In genomic region chr2:18268400-18268799, GRCh38 we compare ENCODE assay signal across 30 cellular contexts.
A peak's percentile ranks its signal among the peaks of the same experiment; 100 is the strongest.
DNase-seq lines count a peak whose midpoint lies in the region; ATAC-seq, FAIRE-seq and TF ChIP-seq lines count a peak whose summit lies in the region.
"Had no signal": no experiment of that assay in that cellular context is flagged by ENCODE, and none has a peak within 500 bp of the region (broad histone marks: within the 10 kb centered on the region; RNA-seq: fewer than 3 reads in every experiment).

No MANE protein-coding gene starts in this region.

- DNase-seq in A549 (ENCODE audit: low read depth in 1 of 2, low spot score in 1 of 2) (peak in 1 of 2 experiments; percentile 34), LoVo (ENCODE audit: low spot score) (peak; percentile 2), brain microvascular endothelial cell (peak; percentile 29), foreskin fibroblast (peak; percentile 9 to 30), DMS153 (lab: John Stamatoyannopoulos, UW) (no peak), cardiac septum (ENCODE audit: low spot score) (no peak)
- DNase-seq in activated naive CD8-positive, alpha-beta T cell treated with anti-CD3 and anti-CD28 coated beads, Interleukin-2, amount 50 U/mL, for 24 hours = no peak
- DNase-seq: activated CD4-positive, alpha-beta T cell treated with anti-CD3 and anti-CD28 coated beads, Interleukin-2, amount 10 ng/mL, durations not matched to agents 24 days and 14 days; activated naive CD4-positive, alpha-beta T cell; activated T-cell treated with anti-CD3 and anti-CD28 coated beads, Interleukin-2, amount 50 U/mL, for 48 hours; amniotic stem cell; DND-41; dorsolateral prefrontal cortex; foreskin keratinocyte; HCEC 1CT; left lung; naive B cell; NCI-H146; NCI-H526 treated with DMSO at 0.1 percent for 48 hours; nucleus accumbens; retina; Right ventricle myocardium superior; spleen; stimulated activated CD4-positive, alpha-beta T cell treated with anti-CD3 and anti-CD28 coated beads, Interleukin-2, amount 100 ng/mL, for 48 hours had no signal

- TF ChIP-seq CTCF in A549 (IDR thresholded peaks at IDR 0.05) = no peak
- TF ChIP-seq CTCF in brain microvascular endothelial cell (IDR thresholded peaks at IDR 0.05; ENCODE audit: low read depth, low read length, missing control alignments) = no peak
- no peak for TF ChIP-seq CTCF in foreskin fibroblast (IDR thresholded peaks at IDR 0.05; ENCODE audit: low read depth, low read length)

- H3K36me3 ChIP-seq in brain microvascular endothelial cell (replicated peaks) = no peaks in the 10 kb centered on the region
- H3K36me3 ChIP-seq: left lung, spleen, suprapubic skin had no signal

- TF ChIP-seq RAD21 in A549 (conservative IDR thresholded peaks at IDR 0.05 in 1 of 2, IDR thresholded peaks at IDR 0.05 in 1 of 2) = no peak

- no peaks in the 10 kb centered on the region for H3K4me1 Mint-ChIP-seq in activated naive CD8-positive, alpha-beta T cell treated with anti-CD3 and anti-CD28 coated beads, Interleukin-2, amount 50 U/mL, for 24 hours
- H3K4me1 Mint-ChIP-seq: activated CD4-positive, alpha-beta T cell treated with anti-CD3 and anti-CD28 coated beads, Interleukin-2, amount 10 ng/mL, durations not matched to agents 24 days and 14 days; central memory CD8-positive, alpha-beta T cell; naive B cell; stimulated activated memory B cell treated with anti-CD40 and anti-IgM and Interleukin-4, amounts not matched to agents 10 μg/mL and 1 μg/mL and 100 μg/mL, for 72 hours had no signal

- no peaks in the 10 kb centered on the region for H3K36me3 Mint-ChIP-seq in activated naive CD8-positive, alpha-beta T cell treated with anti-CD3 and anti-CD28 coated beads, Interleukin-2, amount 50 U/mL, for 24 hours (ENCODE audit: low read depth)
- H3K36me3 Mint-ChIP-seq: naive B cell; stimulated activated memory B cell treated with anti-CD40 and anti-IgM and Interleukin-4, amounts not matched to agents 10 μg/mL and 1 μg/mL and 100 μg/mL, for 72 hours had no signal

- no peak for TF ChIP-seq EP300 in A549 (IDR thresholded peaks at IDR 0.05)

- no peak overlapping the region for H3K27ac ChIP-seq in A549
- no peak overlapping the region for H3K27ac ChIP-seq in brain microvascular endothelial cell
- H3K27ac ChIP-seq: dorsolateral prefrontal cortex, foreskin keratinocyte, hepatocyte, left lung, spleen, suprapubic skin had no signal

- peak overlapping the region; percentile 32 for H3K4me2 ChIP-seq in A549
- H3K4me2 ChIP-seq: hepatocyte had no signal

- CTCF ChIA-PET in A549 (lab: Yijun Ruan, JAX) = interaction anchor here (0.7 kb wide), 1 partner anchor 38 kb away, joined by 3 read pairs; no protein-coding TSS in a partner anchor

- H3K4me3 Mint-ChIP-seq in activated naive CD8-positive, alpha-beta T cell treated with anti-CD3 and anti-CD28 coated beads, Interleukin-2, amount 50 U/mL, for 24 hours = no peak overlapping the region
- H3K4me3 Mint-ChIP-seq: activated CD4-positive, alpha-beta T cell treated with anti-CD3 and anti-CD28 coated beads, Interleukin-2, amount 10 ng/mL, durations not matched to agents 24 days and 14 days; central memory CD8-positive, alpha-beta T cell; naive B cell; stimulated activated memory B cell treated with anti-CD40 and anti-IgM and Interleukin-4, amounts not matched to agents 10 μg/mL and 1 μg/mL and 100 μg/mL, for 72 hours; T-helper 2 cell treated with Interferon-gamma antibody and Interleukin-4, amounts not matched to agents 5 μg/mL and 100 μg/mL, for 36 hours had no signal

- H3K27me3 ChIP-seq in brain microvascular endothelial cell (replicated peaks) = no peaks in the 10 kb centered on the region
- H3K27me3 ChIP-seq: foreskin keratinocyte, hepatocyte, left lung, spleen, suprapubic skin had no signal

- no peak for FAIRE-seq in A549 (lab: Jason Lieb, UNC)

- in situ Hi-C loops in brain microvascular endothelial cell (cut with HindIII; ENCODE audit: low pct_ligation_motif_present, low sequenced_read_pairs) = no loop called here

- 17% methylated on average over 3 of the region's 3 CpGs for WGBS in A549 (ENCODE audit: missing lambda C conversion rate)

- POLR2A ChIA-PET in A549 (lab: Yijun Ruan, JAX) = no interaction called here

- TF ChIP-seq POLR2A in A549 (IDR thresholded peaks at IDR 0.05; ENCODE audit: low read length) = no peak

- H3K9me3 ChIP-seq in A549 = no peaks in the 10 kb centered on the region
- H3K9me3 ChIP-seq: spleen, suprapubic skin had no signal

- no peaks in the 10 kb centered on the region for H3K27me3 Mint-ChIP-seq in activated naive CD8-positive, alpha-beta T cell treated with anti-CD3 and anti-CD28 coated beads, Interleukin-2, amount 50 U/mL, for 24 hours
- H3K27me3 Mint-ChIP-seq: activated CD4-positive, alpha-beta T cell treated with anti-CD3 and anti-CD28 coated beads, Interleukin-2, amount 10 ng/mL, durations not matched to agents 24 days and 14 days; central memory CD8-positive, alpha-beta T cell; stimulated activated memory B cell treated with anti-CD40 and anti-IgM and Interleukin-4, amounts not matched to agents 10 μg/mL and 1 μg/mL and 100 μg/mL, for 72 hours had no signal

- peaks cover 21% of the 10 kb centered on the region for H3K4me1 ChIP-seq in A549
- H3K4me1 ChIP-seq: foreskin keratinocyte, left lung, spleen, suprapubic skin had no signal

- no peak overlapping the region for H3K27ac Mint-ChIP-seq in activated naive CD8-positive, alpha-beta T cell treated with anti-CD3 and anti-CD28 coated beads, Interleukin-2, amount 50 U/mL, for 24 hours
- H3K27ac Mint-ChIP-seq: activated CD4-positive, alpha-beta T cell treated with anti-CD3 and anti-CD28 coated beads, Interleukin-2, amount 10 ng/mL, durations not matched to agents 24 days and 14 days; naive B cell; stimulated activated memory B cell treated with anti-CD40 and anti-IgM and Interleukin-4, amounts not matched to agents 10 μg/mL and 1 μg/mL and 100 μg/mL, for 72 hours; T-helper 2 cell treated with Interferon-gamma antibody and Interleukin-4, amounts not matched to agents 5 μg/mL and 100 μg/mL, for 36 hours had no signal

- H3K9me3 Mint-ChIP-seq in activated naive CD8-positive, alpha-beta T cell treated with anti-CD3 and anti-CD28 coated beads, Interleukin-2, amount 50 U/mL, for 24 hours = no peaks in the 10 kb centered on the region
- H3K9me3 Mint-ChIP-seq: activated CD4-positive, alpha-beta T cell treated with anti-CD3 and anti-CD28 coated beads, Interleukin-2, amount 10 ng/mL, durations not matched to agents 24 days and 14 days; stimulated activated memory B cell treated with anti-CD40 and anti-IgM and Interleukin-4, amounts not matched to agents 10 μg/mL and 1 μg/mL and 100 μg/mL, for 72 hours; T-helper 2 cell treated with Interferon-gamma antibody and Interleukin-4, amounts not matched to agents 5 μg/mL and 100 μg/mL, for 36 hours had no signal

- ATAC-seq in A549 = no peak
- no peak for ATAC-seq in activated naive CD8-positive, alpha-beta T cell treated with anti-CD3 and anti-CD28 coated beads, Interleukin-2, amount 50 U/mL, for 24 hours
- no peak for ATAC-seq in HG03342 (IDR thresholded peaks at IDR 0.05; ENCODE audit: unreplicated experiment)
- ATAC-seq: foreskin keratinocyte; stimulated activated memory B cell treated with anti-CD40 and anti-IgM and Interleukin-4, amounts not matched to agents 10 μg/mL and 1 μg/mL and 100 μg/mL, for 72 hours had no signal

- intact Hi-C loops in cardiac septum (cut with DNase I) = no loop called here

- H3K4me3 ChIP-seq in A549 (no peak overlapping the region), brain microvascular endothelial cell (ENCODE audit: low read depth, low read length) (no peak overlapping the region), foreskin fibroblast (ENCODE audit: low read depth in 1 of 2, low read length in 2 of 2) (no peak overlapping the region)
- H3K4me3 ChIP-seq: dorsolateral prefrontal cortex, hepatocyte, left lung, spleen, suprapubic skin had no signal

TF ChIP-seq in A549, 52 proteins besides CTCF, POLR2A, EP300 and RAD21:
- TF ChIP-seq HOXA7 (CRISPR knock-in tag; IDR thresholded peaks at IDR 0.05) = no peak
- no peak for TF ChIP-seq MAX (IDR thresholded peaks at IDR 0.05)
- TF ChIP-seq FOSL2 (IDR thresholded peaks at IDR 0.05) = no peak
- TF ChIP-seq FOSL2 (CRISPR knock-in tag; IDR thresholded peaks at IDR 0.05) = 0 out of 2 replicates have a peak, but pooled peaks have one; percentile 27
- TF ChIP-seq ZC3H11A (IDR thresholded peaks at IDR 0.05) = no peak

Comparison
In these comparisons a context has a peak if more than half of its experiments do, and no peak if none do; other contexts are left out.
1. DNase-seq: peak in LoVo (single experiment), brain microvascular endothelial cell (single experiment) and foreskin fibroblast (2 of 2); none in activated naive CD8-positive, alpha-beta T cell treated with anti-CD3 and anti-CD28 coated beads, Interleukin-2, amount 50 U/mL, for 24 hours (single experiment), DMS153 (single experiment) and cardiac septum (single experiment).